In the genomic region with DNA sequence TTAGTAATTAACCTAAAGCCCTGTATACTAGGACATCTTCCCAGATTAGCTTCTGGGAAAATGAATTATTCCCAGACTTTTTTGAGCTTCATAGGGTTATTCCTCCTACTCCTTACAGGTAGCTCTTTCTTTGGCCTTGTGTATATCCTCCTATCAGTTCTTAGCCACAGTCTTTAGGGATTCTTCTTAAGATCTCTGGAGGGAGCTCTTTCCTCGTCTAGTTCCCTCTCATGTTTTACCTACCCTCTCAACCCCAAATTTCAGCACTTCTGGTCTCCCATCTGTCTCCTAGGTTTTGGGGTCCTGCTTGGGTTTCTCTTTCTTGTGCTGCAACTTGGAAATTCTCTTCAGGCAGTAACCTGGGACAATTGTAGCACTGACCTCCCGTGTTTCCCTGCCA, we compare ENCODE assay signal across 10 cellular contexts. TPM values are rescaled to one million over a fixed set of nuclear protein-coding genes. Genes with fewer than 3 reads are reported as not detected.
DNase-seq lines count a peak whose midpoint lies in the region; ATAC-seq and TF ChIP-seq lines count a peak whose summit lies in the region.
"Had no signal": no experiment of that assay in that cellular context is flagged by ENCODE, and none has a peak within 500 bp of the region (broad histone marks: within the 10 kb centered on the region; RNA-seq: fewer than 3 reads in every experiment).

No MANE protein-coding gene starts in this region.

- intact Hi-C loops in aorta (cut with DNase I), result no loop called here
- intact Hi-C loops in Calu3 (cut with micrococcal nuclease; ENCODE audit: unreplicated experiment), result no loop called here

- H3K27ac Mint-ChIP-seq in chondrocyte (ENCODE audit: unreplicated experiment) (no peak overlapping the region), Calu3 (ENCODE audit: unreplicated experiment) (no peak overlapping the region)
- H3K27ac Mint-ChIP-seq: activated naive CD4-positive, alpha-beta T cell treated with anti-CD3 and anti-CD28 coated beads, Interleukin-2, amount 10 ng/mL, durations not matched to agents 7 days and 5 days had no signal

- no peak overlapping the region for H3K4me3 Mint-ChIP-seq in chondrocyte (ENCODE audit: unreplicated experiment)
- H3K4me3 Mint-ChIP-seq in Calu3 (ENCODE audit: low read depth, unreplicated experiment), result no peak overlapping the region
- H3K4me3 Mint-ChIP-seq: activated naive CD4-positive, alpha-beta T cell treated with anti-CD3 and anti-CD28 coated beads, Interleukin-2, amount 10 ng/mL, durations not matched to agents 7 days and 5 days had no signal

- no peak overlapping the region for H3K27ac ChIP-seq in aorta (ENCODE audit: low read depth in 1 of 2, low read length in 2 of 2)

- no TSS peak for BruUV-seq in Calu3 (replicated peaks; lab: Mats Ljungman, UMichigan)

- no peaks in the 10 kb centered on the region for H3K4me1 Mint-ChIP-seq in chondrocyte (ENCODE audit: low read depth)
- no peaks in the 10 kb centered on the region for H3K4me1 Mint-ChIP-seq in Calu3 (ENCODE audit: low read depth, unreplicated experiment)
- H3K4me1 Mint-ChIP-seq: activated naive CD4-positive, alpha-beta T cell treated with anti-CD3 and anti-CD28 coated beads, Interleukin-2, amount 10 ng/mL, durations not matched to agents 7 days and 5 days had no signal

- no peaks in the 10 kb centered on the region for H3K36me3 ChIP-seq in aorta (ENCODE audit: control insufficient read depth in 1 of 2, insufficient read depth in 2 of 2, low read length in 1 of 2)

- no peaks in the 10 kb centered on the region for H3K4me1 ChIP-seq in aorta (ENCODE audit: control insufficient read depth in 1 of 2, insufficient read depth in 2 of 2, low read length in 2 of 2)

- peaks cover 5% of the 10 kb centered on the region for H3K36me3 Mint-ChIP-seq in chondrocyte (ENCODE audit: low read depth)
- H3K36me3 Mint-ChIP-seq in Calu3 (ENCODE audit: insufficient read depth, unreplicated experiment), result no peaks in the 10 kb centered on the region
- H3K36me3 Mint-ChIP-seq: activated naive CD4-positive, alpha-beta T cell treated with anti-CD3 and anti-CD28 coated beads, Interleukin-2, amount 10 ng/mL, durations not matched to agents 7 days and 5 days had no signal

- TF ChIP-seq CTCF in GM20000 (IDR thresholded peaks at IDR 0.05; ENCODE audit: extremely low read depth, missing control alignments) (peak; percentile 29), LNCAP (IDR thresholded peaks at IDR 0.05) (peak; percentile 39; the same call in 1 of the 2 replicates), chondrocyte (IDR thresholded peaks at IDR 0.05) (peak; percentile 35), omental fat pad (IDR thresholded peaks at IDR 0.05) (no peak), Calu3 (IDR thresholded peaks at IDR 0.05; ENCODE audit: unreplicated experiment) (no peak)

- H3K27me3 Mint-ChIP-seq in chondrocyte (ENCODE audit: low read depth) (peaks cover 5% of the 10 kb centered on the region), Calu3 (ENCODE audit: unreplicated experiment) (no peaks in the 10 kb centered on the region)
- H3K27me3 Mint-ChIP-seq: activated naive CD4-positive, alpha-beta T cell treated with anti-CD3 and anti-CD28 coated beads, Interleukin-2, amount 10 ng/mL, durations not matched to agents 7 days and 5 days had no signal

- H3K9me3 Mint-ChIP-seq in chondrocyte (ENCODE audit: low read depth) (peaks cover 21% of the 10 kb centered on the region), Calu3 (ENCODE audit: low read depth, unreplicated experiment) (peaks cover 2% of the 10 kb centered on the region)
- H3K9me3 Mint-ChIP-seq: activated naive CD4-positive, alpha-beta T cell treated with anti-CD3 and anti-CD28 coated beads, Interleukin-2, amount 10 ng/mL, durations not matched to agents 7 days and 5 days had no signal

- DNase-seq in DMS114 treated with DMSO at 0.1 percent for 48 hours (lab: John Stamatoyannopoulos, UW; ENCODE audit: unreplicated experiment) (peak; percentile 11), GM20000 (ENCODE audit: low spot score) (peak; percentile 20), chondrocyte (ENCODE audit: low spot score) (no peak), aorta (no peak), omental fat pad (ENCODE audit: low spot score) (no peak), Calu3 (no peak)
- DNase-seq: activated naive CD4-positive, alpha-beta T cell treated with anti-CD3 and anti-CD28 coated beads, Interleukin-2, amount 10 ng/mL, durations not matched to agents 7 days and 5 days had no signal

- 33 to 45% methylated on average over 2 of the region's 2 CpGs for WGBS in aorta, 2 donors

- no peak overlapping the region for H3K4me3 ChIP-seq in aorta (ENCODE audit: low read length in 2 of 2)
- H3K4me3 ChIP-seq: GM12878 had no signal

- ATAC-seq in aorta (ENCODE audit: low FRiP score), result no peak
- no peak for ATAC-seq in omental fat pad (ENCODE audit: low FRiP score)
- ATAC-seq in HG03520 (IDR thresholded peaks at IDR 0.05; ENCODE audit: unreplicated experiment), result no peak
- ATAC-seq: GM12878 had no signal

- no peaks in the 10 kb centered on the region for H3K27me3 ChIP-seq in aorta (ENCODE audit: control insufficient read depth in 1 of 2, insufficient read depth in 2 of 2, low read length in 1 of 2)

- no peaks in the 10 kb centered on the region for H3K9me3 ChIP-seq in aorta (ENCODE audit: control insufficient read depth, low read length)

- CTCF ChIA-PET in Calu3 (lab: Charles Lee), result no interaction called here

RNA-seq across cellular contexts. Expression of a gene that starts 46.4 kb away (rescaled TPM):
- total RNA-seq in chondrocyte, result 29.5 to 32.8 TPM (median 30.4 TPM) in 3 replicates
- 10 to 100 TPM; 17.2 to 17.8 TPM for total RNA-seq in aorta
- polyA plus RNA-seq in aorta, result 10 to 100 TPM; 18.9 to 22.4 TPM
- total RNA-seq in omental fat pad, result 10 to 100 TPM; 12.5 to 18.8 (median 16.0) TPM
- total RNA-seq in Calu3 (2022), result 11.0 and 12.7 TPM in 2 replicates

Comparison
In these comparisons a context has a peak if more than half of its experiments do, and no peak if none do; other contexts are left out.
1. DNase-seq: peak in DMS114 treated with DMSO at 0.1 percent for 48 hours (single experiment) and GM20000 (single experiment); none in chondrocyte (single experiment), aorta (0 of 2), omental fat pad (single experiment) and Calu3 (single experiment).
2. CTCF ChIP-seq: peak in GM20000 (single experiment), LNCAP (single experiment) and chondrocyte (single experiment); none in omental fat pad (0 of 3) and Calu3 (single experiment).